Comparison of ENCODE assay signal across 1 cellular context in the genomic region with DNA sequence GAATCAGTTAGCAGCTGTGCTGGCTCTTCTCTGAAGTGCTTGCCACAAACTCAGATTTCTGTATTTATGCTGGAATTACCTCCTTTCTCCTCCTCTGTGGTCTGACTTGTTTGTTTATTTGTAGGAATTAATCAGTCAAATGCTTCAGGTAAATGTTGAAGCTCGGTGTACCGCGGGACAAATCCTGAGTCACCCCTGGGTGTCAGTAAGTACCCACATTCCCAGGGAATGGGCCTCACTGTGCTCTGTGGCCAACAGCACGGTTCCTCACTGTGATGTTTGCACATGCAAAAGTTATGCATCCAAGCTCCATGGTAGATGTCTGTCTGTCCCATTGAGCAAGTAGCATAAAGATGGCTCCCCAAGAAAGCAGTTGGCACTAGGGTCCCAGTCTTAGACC.
TF ChIP-seq lines count a peak whose summit lies in the region.

No MANE protein-coding gene starts in this region.

TF ChIP-seq in HCT116, 20 proteins besides CTCF, POLR2A, EP300 and RAD21 (continued from another document):
- no peak for TF ChIP-seq EGR1 (IDR thresholded peaks at IDR 0.05; ENCODE audit: low read depth)
- no peak for TF ChIP-seq YY1 (IDR thresholded peaks at IDR 0.05; ENCODE audit: extremely low read depth, insufficient replicate concordance, low read depth, low read length)
- TF ChIP-seq CEBPB (IDR thresholded peaks at IDR 0.05; ENCODE audit: low read depth): no peak
- TF ChIP-seq POLR2AphosphoS5 (IDR thresholded peaks at IDR 0.05; ENCODE audit: low read depth, low read length): no peak
